In genomic region chr2:113180131-113180946, GRCh38 we compare ENCODE assay signal across 13 cellular contexts. TPM values are rescaled to one million over a fixed set of nuclear protein-coding genes. Genes with fewer than 3 reads are reported as not detected.
A peak's percentile ranks its signal among the peaks of the same experiment; 100 is the strongest.
DNase-seq lines count a peak whose midpoint lies in the region; ATAC-seq and TF ChIP-seq lines count a peak whose summit lies in the region.
"Had no signal": no experiment of that assay in that cellular context is flagged by ENCODE, and none has a peak within 500 bp of the region (broad histone marks: within the 10 kb centered on the region; RNA-seq: fewer than 3 reads in every experiment).

No MANE protein-coding gene starts in this region.

- peak overlapping the region; percentile 38 for H2AK5ac ChIP-seq in mesenchymal stem cell (ENCODE audit: low read length, severe bottlenecking)

- no peak for DNase-seq in CD14-positive monocyte (ENCODE audit: low spot score)
- DNase-seq in ELF-1 (ENCODE audit: low read depth, low spot score): peak; percentile 52
- DNase-seq in activated naive CD4-positive, alpha-beta T cell treated with anti-CD3 and anti-CD28 coated beads, Interleukin-2, amount 50 U/mL, for 16 hours: peak; percentile 28
- DNase-seq in mesenchymal stem cell: no peak
- DNase-seq in NCI-H2107 treated with DMSO at 0.1 percent for 48 hours (lab: John Stamatoyannopoulos, UW; ENCODE audit: unreplicated experiment): no peak
- DNase-seq in transverse colon: no peak
- no peak for DNase-seq in testis
- DNase-seq: anterior cingulate cortex; effector CD8-positive, alpha-beta T cell; gastrocnemius medialis; MM.1S had no signal

- H3K27ac ChIP-seq in mesenchymal stem cell (ENCODE audit: low read length, poor library complexity, severe bottlenecking) (no peak overlapping the region), transverse colon (no peak overlapping the region), testis (no peak overlapping the region)
- H3K27ac ChIP-seq: gastrocnemius medialis, RWPE1 had no signal

- no peak overlapping the region for H3K9ac ChIP-seq in mesenchymal stem cell (ENCODE audit: low read length)

- no peak overlapping the region for H2BK12ac ChIP-seq in mesenchymal stem cell (ENCODE audit: low read length in 2 of 2)

- H3K4me3 ChIP-seq in mesenchymal stem cell (ENCODE audit: insufficient read depth in 1 of 2, low read depth in 1 of 2, low read length in 2 of 2) (no peak overlapping the region), transverse colon (no peak overlapping the region), testis (no peak overlapping the region)
- H3K4me3 ChIP-seq: gastrocnemius medialis had no signal

- H3K79me1 ChIP-seq in mesenchymal stem cell (replicated peaks; ENCODE audit: low read length, poor library complexity, severe bottlenecking): no peaks in the 10 kb centered on the region

- no peak overlapping the region for H2BK5ac ChIP-seq in mesenchymal stem cell (ENCODE audit: low read depth, low read length, poor library complexity, severe bottlenecking)

- no peak overlapping the region for H2AFZ ChIP-seq in mesenchymal stem cell (ENCODE audit: low read depth, low read length)

- 57% methylated on average over 14 of the region's 17 CpGs for WGBS in mesenchymal stem cell
- WGBS in transverse colon (ENCODE audit: low coverage in 1 of 2), 2 donors: 80 to 90% methylated on average over 5 to 17 of the region's 17 CpGs
- 70 to 73% methylated on average over 12 to 17 of the region's 17 CpGs for WGBS in testis, 2 donors

- in situ Hi-C loops in transverse colon (cut with MboI; ENCODE audit: low pct_ligation_motif_present in 1 of 4, low pct_unique_long_range_greater_than_20kb in 1 of 4, low sequenced_read_pairs in 3 of 4): no loop called here

- H4K91ac ChIP-seq in mesenchymal stem cell (ENCODE audit: low read length): no peak overlapping the region

- H3K9me3 Mint-ChIP-seq in CD14-positive monocyte: peaks cover 0 to 1% (median 0%) of the 10 kb centered on the region in 7 donors

- intact Hi-C loops in CD14-positive monocyte (cut with micrococcal nuclease): no loop called here
- intact Hi-C loops in transverse colon (cut with DNase I; ENCODE audit: low total_unique reads): no loop called here
- intact Hi-C loops in testis (cut with DNase I; ENCODE audit: low total_unique reads): no loop called here

- H3K9me3 ChIP-seq in mesenchymal stem cell (ENCODE audit: control insufficient read depth, low read length) (no peaks in the 10 kb centered on the region), transverse colon (no peaks in the 10 kb centered on the region), testis (no peaks in the 10 kb centered on the region)
- H3K9me3 ChIP-seq: gastrocnemius medialis had no signal

- ATAC-seq in HG02973 (IDR thresholded peaks at IDR 0.05; ENCODE audit: unreplicated experiment): no peak
- ATAC-seq: gastrocnemius medialis had no signal

- H3K4me1 ChIP-seq in mesenchymal stem cell (ENCODE audit: control insufficient read depth, insufficient read depth, low read depth, low read length) (peaks cover 11% of the 10 kb centered on the region), transverse colon (peaks cover 0 to 17% (median 5%) of the 10 kb centered on the region in 4 donors), testis (peaks cover 25% of the 10 kb centered on the region)
- H3K4me1 ChIP-seq: gastrocnemius medialis had no signal

- H2BK120ac ChIP-seq in mesenchymal stem cell (ENCODE audit: low read depth, low read length): no peak overlapping the region

- H2BK15ac ChIP-seq in mesenchymal stem cell (ENCODE audit: low read depth, poor library complexity, severe bottlenecking): no peak overlapping the region

- no peak for TF ChIP-seq POLR2A in transverse colon (IDR thresholded peaks at IDR 0.05)
- TF ChIP-seq POLR2A in testis (IDR thresholded peaks at IDR 0.05): no peak

- no peak overlapping the region for H4K8ac ChIP-seq in mesenchymal stem cell (ENCODE audit: low read length)

- H3K36me3 Mint-ChIP-seq in CD14-positive monocyte: peaks cover 54 to 77% of the 10 kb centered on the region in 2 donors

- no peak overlapping the region for H3K23ac ChIP-seq in mesenchymal stem cell (ENCODE audit: low read length in 2 of 2)

- H3K36me3 ChIP-seq in mesenchymal stem cell (ENCODE audit: control insufficient read depth in 1 of 2, insufficient read depth in 2 of 2, low read depth in 1 of 2, low read length in 2 of 2): peaks cover 0 to 15% of the 10 kb centered on the region in 2 experiments
- H3K36me3 ChIP-seq in transverse colon: no peaks in the 10 kb centered on the region
- H3K36me3 ChIP-seq in testis (ENCODE audit: low read depth, missing control alignments): no peaks in the 10 kb centered on the region
- H3K36me3 ChIP-seq: gastrocnemius medialis had no signal

- no peak overlapping the region for H3K18ac ChIP-seq in mesenchymal stem cell (ENCODE audit: low read depth in 1 of 2, low read length in 2 of 2)

- H3K27me3 ChIP-seq in mesenchymal stem cell (ENCODE audit: control insufficient read depth in 1 of 2, insufficient read depth in 1 of 2, low read length in 2 of 2) (no peaks in the 10 kb centered on the region), transverse colon (no peaks in the 10 kb centered on the region), testis (no peaks in the 10 kb centered on the region)
- H3K27me3 ChIP-seq: gastrocnemius medialis had no signal

- H3K4me3 Mint-ChIP-seq in CD14-positive monocyte: peak overlapping the region in 1 of 2 donors; percentile 74

- peak overlapping the region; percentile 77 to 93 (median 88) for H3K27ac Mint-ChIP-seq in CD14-positive monocyte

- TF ChIP-seq CTCF in CD14-positive monocyte (IDR thresholded peaks at IDR 0.05): no peak
- no peak for TF ChIP-seq CTCF in transverse colon (IDR thresholded peaks at IDR 0.05)
- no peak for TF ChIP-seq CTCF in testis (IDR thresholded peaks at IDR 0.05)

- peaks cover 86% of the 10 kb centered on the region for H3K4me1 Mint-ChIP-seq in CD14-positive monocyte

- H3K4me2 ChIP-seq in mesenchymal stem cell (ENCODE audit: low read length, poor library complexity, severe bottlenecking): no peak overlapping the region

- no peak overlapping the region for H3K4ac ChIP-seq in mesenchymal stem cell (ENCODE audit: low read depth in 1 of 2, low read length in 2 of 2)

- no peak for TF ChIP-seq EP300 in transverse colon (IDR thresholded peaks at IDR 0.05; ENCODE audit: low read depth)

- peaks cover 0 to 2% (median 0%) of the 10 kb centered on the region in 3 donors for H3K27me3 Mint-ChIP-seq in CD14-positive monocyte (ENCODE audit: low read depth in 3 of 3)

- H3K14ac ChIP-seq in mesenchymal stem cell (ENCODE audit: low read length in 2 of 2): no peak overlapping the region

RNA-seq across cellular contexts. Expression of gene PSD4, which starts 6.6 kb away (rescaled TPM):
- 10 to 100 TPM; 11.0 to 18.2 TPM for polyA plus RNA-seq in CD14-positive monocyte
- 0.37 TPM for polyA plus RNA-seq in mesenchymal stem cell (2013, experiment 1 of 2)
- polyA plus RNA-seq in mesenchymal stem cell (2013, experiment 2 of 2): 0.45 TPM
- total RNA-seq in transverse colon: 100 to 1,000 TPM in 1 of 4 donors, 10 to 100 TPM in 3; 48.2 to 193 (median 87.4) TPM
- total RNA-seq in testis: 10 to 100 TPM; 18.7 to 35.9 TPM
- 22.8 TPM for polyA plus RNA-seq in testis (ENCODE audit: insufficient read depth, low read depth, low replicate concordance)

RNA-seq across cellular contexts. Expression of gene IL1RN, which starts 52.9 kb away (rescaled TPM):
- 100 to 1,000 TPM in 1 of 2 donors, 10 to 100 TPM in 1; 92.0 to 109 TPM for polyA plus RNA-seq in CD14-positive monocyte
- polyA plus RNA-seq in mesenchymal stem cell (2013, experiment 1 of 2): not detected
- polyA plus RNA-seq in mesenchymal stem cell (2013, experiment 2 of 2): not detected
- total RNA-seq in transverse colon: 10 to 100 TPM in 1 of 4 donors, 1 to 10 TPM in 1, under 1 TPM in 2; 0.40 to 31.8 (median 5.5) TPM
- total RNA-seq in testis: 1 to 10 TPM; 3.2 to 5.6 TPM
- polyA plus RNA-seq in testis (ENCODE audit: insufficient read depth, low read depth, low replicate concordance): 18.4 TPM

Comparison
In these comparisons a context has a peak if more than half of its experiments do, and no peak if none do; other contexts are left out.
1. DNase-seq: peak in ELF-1 (single experiment) and activated naive CD4-positive, alpha-beta T cell treated with anti-CD3 and anti-CD28 coated beads, Interleukin-2, amount 50 U/mL, for 16 hours (single experiment); none in CD14-positive monocyte (single experiment), mesenchymal stem cell (single experiment), NCI-H2107 treated with DMSO at 0.1 percent for 48 hours (single experiment), transverse colon (single experiment) and testis (single experiment).